In the genomic region with DNA sequence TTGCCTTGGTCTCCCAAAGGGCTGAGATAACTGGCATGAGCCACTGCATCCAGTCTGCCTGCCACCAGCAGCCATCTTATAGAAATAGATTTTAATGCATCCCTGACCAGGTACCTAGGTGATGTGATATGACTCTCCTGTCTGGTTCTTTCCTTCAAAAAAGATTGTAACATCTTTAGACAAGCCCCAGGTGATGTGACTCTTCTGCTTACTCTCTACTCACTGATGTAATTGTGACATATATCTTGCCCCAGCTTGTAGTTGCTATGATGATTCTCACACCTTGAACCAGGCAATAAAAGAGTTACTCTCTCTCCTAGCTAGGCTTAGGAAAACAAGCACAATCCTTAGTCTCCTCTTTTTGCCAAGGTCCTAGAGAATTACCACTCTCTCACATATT, we compare ENCODE assay signal across 7 cellular contexts.
"Had no signal": no experiment of that assay in that cellular context is flagged by ENCODE, and none has a peak within 500 bp of the region (broad histone marks: within the 10 kb centered on the region; RNA-seq: fewer than 3 reads in every experiment).

No MANE protein-coding gene starts in this region.

- H3K4me3 ChIP-seq: GM23248 had no signal

- H3K27ac ChIP-seq: GM23248 had no signal

- H2AFZ ChIP-seq: GM23248 had no signal

- FAIRE-seq: H1, H54, HTR-8/SVneo had no signal

- DNase-seq: GM23248, H9, HCEC 1CT, IMR-90 had no signal

- H3K4me3 Mint-ChIP-seq: H9 had no signal
